ENCODE assay signal across 12 cellular contexts in the genomic region with DNA sequence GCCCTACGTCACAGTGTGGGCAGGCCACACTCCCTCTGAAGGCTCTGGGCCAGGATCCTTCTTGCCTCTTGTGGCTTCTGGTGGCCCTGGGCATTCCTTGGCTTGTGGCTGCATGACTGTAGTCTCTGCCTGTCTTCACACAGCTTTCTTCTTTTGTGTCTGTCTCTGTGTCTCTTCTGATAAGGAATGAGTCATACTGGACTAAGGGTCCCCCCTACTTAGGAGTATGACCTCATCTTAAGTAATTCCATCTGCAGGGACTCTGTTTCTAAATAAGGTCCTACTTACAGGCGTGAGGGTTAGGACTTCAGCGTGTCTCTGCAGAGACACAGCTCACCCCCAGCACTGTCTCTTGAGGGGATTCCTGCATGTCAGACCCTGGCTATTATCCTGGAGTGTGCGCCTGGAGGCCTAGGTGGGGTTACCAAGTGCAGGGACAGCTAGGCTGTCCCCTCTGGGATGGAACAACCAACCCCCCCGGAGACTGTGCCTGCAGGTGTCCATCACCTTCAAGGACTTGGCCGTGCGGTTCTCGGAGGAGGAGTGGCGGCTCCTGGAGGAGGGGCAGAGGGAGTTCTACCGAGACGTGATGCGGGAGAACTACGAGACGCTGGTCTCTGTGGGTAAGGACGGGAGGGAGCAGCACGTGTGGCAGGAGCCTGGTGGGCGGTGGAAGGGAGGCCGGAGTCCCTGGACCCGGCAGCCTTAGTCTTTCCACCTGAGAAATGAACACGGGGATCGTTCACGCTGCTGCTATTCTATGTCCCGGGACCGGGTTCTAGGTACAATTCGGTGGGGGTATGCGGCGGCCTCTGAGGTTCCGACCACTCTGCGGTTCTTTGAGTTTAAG. TPM values are rescaled to one million over a fixed set of nuclear protein-coding genes. Genes with fewer than 3 reads are reported as not detected.
DNase-seq lines count a peak whose midpoint lies in the region; ATAC-seq and TF ChIP-seq lines count a peak whose summit lies in the region.
"Had no signal": no experiment of that assay in that cellular context is flagged by ENCODE, and none has a peak within 500 bp of the region (broad histone marks: within the 10 kb centered on the region; RNA-seq: fewer than 3 reads in every experiment).

No MANE protein-coding gene starts in this region.

- H3K36me3 ChIP-seq in RWPE2 (ENCODE audit: low read depth) (peaks cover 17% of the 10 kb centered on the region), spleen (peaks cover 0 to 53% (median 35%) of the 10 kb centered on the region in 6 donors)

- H3K27me3 ChIP-seq in RWPE2 (ENCODE audit: insufficient read depth, poor library complexity, severe bottlenecking) = no peaks in the 10 kb centered on the region
- no peaks in the 10 kb centered on the region for H3K27me3 ChIP-seq in spleen (replicated peaks in 1 of 7)

- DNase-seq in activated CD8-positive, alpha-beta memory T cell treated with anti-CD3 and anti-CD28 coated beads, Interleukin-2, amount 50 U/mL, for 48 hours = peak; percentile 48
- DNase-seq in activated CD8-positive, alpha-beta memory T cell treated with anti-CD3 and anti-CD28 coated beads, Interleukin-2, amount 50 U/mL, for 4 hours = no peak
- DNase-seq in RWPE2 (ENCODE audit: low spot score) (peak; percentile 47), fibroblast of pulmonary artery (ENCODE audit: low read depth) (peak; percentile 70), spleen (peak; percentile 76), NCI-H2171 (lab: John Stamatoyannopoulos, UW) (no peak)
- DNase-seq: activated effector memory CD4-positive, alpha-beta T cell treated with anti-CD3 and anti-CD28 coated beads, Interleukin-2, amount 50 U/mL, for 16 hours; NCI-H1436; stimulated activated CD4-positive, alpha-beta T cell treated with anti-CD3 and anti-CD28 coated beads, Interleukin-2, amount 100 ng/mL, for 24 hours; WERI-Rb-1 had no signal

- WGBS in spleen, 5 donors = 89 to 95% (median 92%) methylated on average over 27 to 29 of the region's 29 CpGs

- H3K4me3 ChIP-seq in RWPE2 (ENCODE audit: severe bottlenecking) (no peak overlapping the region), fibroblast of pulmonary artery (replicated peaks; ENCODE audit: low read depth, low read length) (no peak overlapping the region), spleen (no peak overlapping the region)

- H3K4me1 ChIP-seq in RWPE2 (ENCODE audit: insufficient read depth, poor library complexity, severe bottlenecking) = peaks cover 14% of the 10 kb centered on the region
- peaks cover 7 to 38% (median 14%) of the 10 kb centered on the region in 6 donors for H3K4me1 ChIP-seq in spleen

- H3K27ac ChIP-seq in RWPE2 (ENCODE audit: poor library complexity, severe bottlenecking) (no peak overlapping the region), spleen (no peak overlapping the region)
- H3K27ac ChIP-seq: WERI-Rb-1 had no signal

- intact Hi-C loops in spleen (cut with DNase I; ENCODE audit: low total_unique reads) = no loop called here

- TF ChIP-seq CTCF in RWPE2 (IDR thresholded peaks at IDR 0.05; ENCODE audit: poor library complexity, severe bottlenecking) (no peak), fibroblast of pulmonary artery (IDR thresholded peaks at IDR 0.05; ENCODE audit: low read length, missing control alignments) (no peak), spleen (IDR thresholded peaks at IDR 0.05 in 8 of 11, conservative IDR thresholded peaks at IDR 0.05 in 3 of 11) (no peak)

- H3K9me3 ChIP-seq in RWPE2 (ENCODE audit: severe bottlenecking) = no peaks in the 10 kb centered on the region
- no peaks in the 10 kb centered on the region for H3K9me3 ChIP-seq in spleen

- ATAC-seq in RWPE2 (ENCODE audit: low read depth) (no peak), GM19397 (IDR thresholded peaks at IDR 0.05; ENCODE audit: unreplicated experiment) (no peak), GM18868 (IDR thresholded peaks at IDR 0.05; ENCODE audit: unreplicated experiment) (no peak)

- TF ChIP-seq POLR2A in spleen (IDR thresholded peaks at IDR 0.05) = no peak

RNA-seq across cellular contexts. Expression of a gene that starts 54.1 kb away (rescaled TPM):
- 10 to 100 TPM; 25.5 to 48.5 (median 37.6) TPM for total RNA-seq in spleen
- 10 to 100 TPM in 2 of 3 donors, 1 to 10 TPM in 1; 6.0 to 15.2 (median 12.8) TPM for polyA plus RNA-seq in spleen

Comparison
In these comparisons a context has a peak if more than half of its experiments do, and no peak if none do; other contexts are left out.
1. DNase-seq: peak in activated CD8-positive, alpha-beta memory T cell treated with anti-CD3 and anti-CD28 coated beads, Interleukin-2, amount 50 U/mL, for 48 hours (single experiment), RWPE2 (single experiment), fibroblast of pulmonary artery (single experiment) and spleen (single experiment); none in activated CD8-positive, alpha-beta memory T cell treated with anti-CD3 and anti-CD28 coated beads, Interleukin-2, amount 50 U/mL, for 4 hours (single experiment) and NCI-H2171 (single experiment).